ENCODE assay signal across 15 cellular contexts in the genomic region with DNA sequence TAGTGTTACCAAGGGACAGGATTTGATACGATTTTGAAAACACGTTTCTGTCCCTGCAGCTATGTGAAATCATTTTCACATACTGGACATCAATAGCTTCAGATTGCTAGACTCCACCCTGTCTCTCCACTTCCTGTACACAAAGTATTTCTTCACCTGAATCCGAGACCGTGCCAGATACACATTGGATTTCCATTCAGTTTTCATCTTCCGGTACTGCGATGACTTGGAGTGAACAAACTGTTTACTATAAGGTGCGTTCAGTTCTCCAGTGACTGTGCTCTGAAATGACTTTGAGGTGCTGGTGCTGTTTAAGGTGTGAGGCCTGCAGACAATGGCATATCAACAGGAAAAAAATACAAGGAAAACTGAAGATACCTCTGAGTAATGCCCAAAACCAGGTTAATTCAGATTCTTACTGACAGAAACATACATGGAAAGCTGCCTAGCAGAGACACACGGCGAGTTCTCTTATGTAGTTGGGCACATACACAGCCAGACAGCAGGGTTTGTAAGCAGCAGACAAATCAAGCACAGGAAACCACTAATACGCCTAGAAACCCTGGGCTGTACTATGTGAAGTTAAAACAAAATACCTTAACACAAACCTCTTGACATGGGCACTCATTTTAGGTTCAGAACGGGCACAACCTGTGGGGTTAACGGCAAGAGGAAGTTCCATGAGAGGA.
DNase-seq lines count a peak whose midpoint lies in the region; ATAC-seq, FAIRE-seq and TF ChIP-seq lines count a peak whose summit lies in the region.
"Had no signal": no experiment of that assay in that cellular context is flagged by ENCODE, and none has a peak within 500 bp of the region (broad histone marks: within the 10 kb centered on the region; RNA-seq: fewer than 3 reads in every experiment).

No MANE protein-coding gene starts in this region.

- CTCF ChIA-PET in activated CD8-positive, alpha-beta T cell treated with anti-CD3 and anti-CD28 coated beads for 36 hours (lab: Charles Lee), result interaction anchor here (0.7 to 2.3 kb wide), 9 partner anchors 8 to 616 kb away, joined by 3 to 12 read pairs (median 5); no protein-coding TSS in a partner anchor
- CTCF ChIA-PET in HepG2 (lab: Yijun Ruan, JAX; ENCODE audit: low intra/inter-chr PET ratio, low total read pairs), result no interaction called here

- intact Hi-C loops in left ventricle myocardium inferior (cut with micrococcal nuclease), result no loop called here
- intact Hi-C loops in right cardiac atrium (cut with DNase I), result no loop called here
- intact Hi-C loops in activated CD8-positive, alpha-beta T cell treated with anti-CD3 and anti-CD28 coated beads for 36 hours (cut with micrococcal nuclease), result no loop called here
- intact Hi-C loops in HepG2 (cut with micrococcal nuclease; ENCODE audit: unreplicated experiment), result no loop called here

- BruUV-seq in HepG2 (replicated peaks; lab: Mats Ljungman, UMichigan), result TSS peak; percentile 17

- H3K27me3 ChIP-seq in left ventricle myocardium inferior (ENCODE audit: low read depth) (no peaks in the 10 kb centered on the region), right cardiac atrium (ENCODE audit: control insufficient read depth, insufficient read depth) (no peaks in the 10 kb centered on the region), HepG2 (ENCODE audit: control insufficient read depth in 1 of 2, insufficient read depth in 2 of 2, low read length in 2 of 2) (no peaks in the 10 kb centered on the region), thymus (ENCODE audit: control insufficient read depth, insufficient read depth) (no peaks in the 10 kb centered on the region), brain microvascular endothelial cell (replicated peaks) (no peaks in the 10 kb centered on the region)
- H3K27me3 ChIP-seq: body of pancreas had no signal

- peaks cover 83% of the 10 kb centered on the region for H3K36me3 ChIP-seq in left ventricle myocardium inferior
- peaks cover 16 to 67% of the 10 kb centered on the region in 2 experiments for H3K36me3 ChIP-seq in HepG2 (replicated peaks in 1 of 2; ENCODE audit: control insufficient read depth in 1 of 2, insufficient read depth in 2 of 2, low read length in 2 of 2)
- peaks cover 54% of the 10 kb centered on the region for H3K36me3 ChIP-seq in thymus (ENCODE audit: control insufficient read depth, insufficient read depth)
- H3K36me3 ChIP-seq in brain microvascular endothelial cell (replicated peaks), result peaks cover 43% of the 10 kb centered on the region

- WGBS in right cardiac atrium, result 74% methylated on average over 12 of the region's 12 CpGs
- 97% methylated on average over 12 of the region's 12 CpGs for WGBS in HepG2 (ENCODE audit: low lambda C conversion rate)
- 83% methylated on average over 12 of the region's 12 CpGs for WGBS in thymus

- H3K9me3 Mint-ChIP-seq in activated CD8-positive, alpha-beta T cell treated with anti-CD3 and anti-CD28 coated beads for 36 hours, result no peaks in the 10 kb centered on the region
- H3K9me3 Mint-ChIP-seq in HFFc6, result no peaks in the 10 kb centered on the region
- H3K9me3 Mint-ChIP-seq: nephron had no signal

- FAIRE-seq in HepG2 (lab: Jason Lieb, UNC), result no peak

- no peak overlapping the region for H3K4me3 ChIP-seq in left ventricle myocardium inferior
- no peak overlapping the region for H3K4me3 ChIP-seq in right cardiac atrium (ENCODE audit: low read length)
- H3K4me3 ChIP-seq in HepG2 (replicated peaks in 1 of 3; ENCODE audit: insufficient read depth in 1 of 3, low read depth in 2 of 3, low read length in 3 of 3), result no peak overlapping the region
- no peak overlapping the region for H3K4me3 ChIP-seq in thymus (ENCODE audit: low read length)
- no peak overlapping the region for H3K4me3 ChIP-seq in brain microvascular endothelial cell (ENCODE audit: low read depth, low read length)
- H3K4me3 ChIP-seq: body of pancreas, GM23248, lower lobe of right lung had no signal

- no peak overlapping the region for H3K4me3 Mint-ChIP-seq in activated CD8-positive, alpha-beta T cell treated with anti-CD3 and anti-CD28 coated beads for 36 hours
- H3K4me3 Mint-ChIP-seq in HFFc6, result no peak overlapping the region
- H3K4me3 Mint-ChIP-seq: nephron had no signal

- H3K27ac ChIP-seq in left ventricle myocardium inferior (replicated peaks) (peak overlapping the region; percentile 20), right cardiac atrium (ENCODE audit: low read length) (no peak overlapping the region), HepG2 (ENCODE audit: extremely low read length, insufficient read depth, low read length) (no peak overlapping the region), thymus (ENCODE audit: low read depth) (peak overlapping the region; percentile 64), brain microvascular endothelial cell (no peak overlapping the region)
- H3K27ac ChIP-seq: body of pancreas, KMS-11, lower lobe of right lung had no signal

- H3K4me1 Mint-ChIP-seq in activated CD8-positive, alpha-beta T cell treated with anti-CD3 and anti-CD28 coated beads for 36 hours (ENCODE audit: low read depth), result peaks cover 39% of the 10 kb centered on the region
- H3K4me1 Mint-ChIP-seq in HFFc6 (ENCODE audit: low read depth), result peaks cover 36% of the 10 kb centered on the region
- H3K4me1 Mint-ChIP-seq: nephron had no signal

- TF ChIP-seq CTCF in left ventricle myocardium inferior (IDR thresholded peaks at IDR 0.05; ENCODE audit: borderline replicate concordance), result no peak
- TF ChIP-seq CTCF in activated CD8-positive, alpha-beta T cell treated with anti-CD3 and anti-CD28 coated beads for 36 hours (IDR thresholded peaks at IDR 0.05), result no peak
- TF ChIP-seq CTCF in HepG2 (CRISPR knock-in tag; IDR thresholded peaks at IDR 0.05), result no peak
- TF ChIP-seq CTCF in brain microvascular endothelial cell (IDR thresholded peaks at IDR 0.05; ENCODE audit: low read depth, low read length, missing control alignments), result no peak
- no peak for TF ChIP-seq CTCF in HFFc6 (IDR thresholded peaks at IDR 0.05)

- TF ChIP-seq POLR2A in HepG2 (IDR thresholded peaks at IDR 0.05; ENCODE audit: insufficient read depth in 1 of 2, low read depth in 2 of 2, low read length in 2 of 2), result no peak

- no peak overlapping the region for H2AFZ ChIP-seq in HepG2 (ENCODE audit: low read length)
- H2AFZ ChIP-seq: GM23248 had no signal

- TF ChIP-seq RAD21 in HepG2 (CRISPR knock-in tag; IDR thresholded peaks at IDR 0.05), result no peak

- H3K27me3 Mint-ChIP-seq in activated CD8-positive, alpha-beta T cell treated with anti-CD3 and anti-CD28 coated beads for 36 hours, result no peaks in the 10 kb centered on the region
- peaks cover 4% of the 10 kb centered on the region; the same call in 1 of the 2 replicates for H3K27me3 Mint-ChIP-seq in HFFc6 (ENCODE audit: insufficient read depth)

- TF ChIP-seq EP300 in HepG2 (IDR thresholded peaks at IDR 0.05; ENCODE audit: low read depth in 2 of 2, low read length in 2 of 2), result no peak
- no peak for TF ChIP-seq EP300 in HepG2 (CRISPR knock-in tag; IDR thresholded peaks at IDR 0.05; ENCODE audit: borderline replicate concordance)

- H3K4me1 ChIP-seq in left ventricle myocardium inferior (peaks cover 38% of the 10 kb centered on the region), right cardiac atrium (ENCODE audit: control insufficient read depth, insufficient read depth, low read length) (no peaks in the 10 kb centered on the region), HepG2 (ENCODE audit: insufficient read depth, low read length) (no peaks in the 10 kb centered on the region), thymus (ENCODE audit: control insufficient read depth, insufficient read depth, low read length) (peaks cover 12% of the 10 kb centered on the region)
- H3K4me1 ChIP-seq: body of pancreas, lower lobe of right lung had no signal

- DNase-seq in left ventricle myocardium inferior (no peak), right cardiac atrium (no peak), HepG2 (ENCODE audit: low spot score) (no peak), NCI-H2107 treated with DMSO at 0.1 percent for 48 hours (lab: John Stamatoyannopoulos, UW; ENCODE audit: unreplicated experiment) (no peak), brain microvascular endothelial cell (no peak), HFFc6 (no peak)
- peak; percentile 32 for DNase-seq in activated CD8-positive, alpha-beta T cell treated with anti-CD3 and anti-CD28 coated beads for 36 hours
- DNase-seq: activated effector memory CD4-positive, alpha-beta T cell treated with Interleukin-2 at 50 U/mL for 16 hours; body of pancreas; GDM1; lower lobe of right lung had no signal

- H4K20me1 ChIP-seq in HepG2 (ENCODE audit: insufficient read depth, low read length), result no peaks in the 10 kb centered on the region

- H3K27ac Mint-ChIP-seq in activated CD8-positive, alpha-beta T cell treated with anti-CD3 and anti-CD28 coated beads for 36 hours, result peak overlapping the region; percentile 90
- H3K27ac Mint-ChIP-seq in HFFc6, result no peak overlapping the region

- in situ Hi-C loops in HepG2 (cut with HindIII; ENCODE audit: extremely low pct_ligation_motif_present, low pct_unique_long_range_greater_than_20kb), result no loop called here
- in situ Hi-C loops in brain microvascular endothelial cell (cut with HindIII; ENCODE audit: low pct_ligation_motif_present, low sequenced_read_pairs), result no loop called here

- H3K4me2 ChIP-seq in HepG2 (ENCODE audit: low read depth, low read length), result no peak overlapping the region
- H3K4me2 ChIP-seq: KMS-11 had no signal

- POLR2A ChIA-PET in activated CD8-positive, alpha-beta T cell treated with anti-CD3 and anti-CD28 coated beads for 36 hours (lab: Charles Lee), result no interaction called here
- POLR2A ChIA-PET in HepG2 (lab: Yijun Ruan, JAX), result no interaction called here

- no peaks in the 10 kb centered on the region for H3K9me3 ChIP-seq in left ventricle myocardium inferior (replicated peaks)
- no peaks in the 10 kb centered on the region for H3K9me3 ChIP-seq in right cardiac atrium (ENCODE audit: control insufficient read depth, low read length)
- no peaks in the 10 kb centered on the region for H3K9me3 ChIP-seq in HepG2 (ENCODE audit: low read length)
- no peaks in the 10 kb centered on the region for H3K9me3 ChIP-seq in thymus (ENCODE audit: control insufficient read depth)
- H3K9me3 ChIP-seq: body of pancreas, lower lobe of right lung had no signal

- no peak overlapping the region for H3K9ac ChIP-seq in HepG2 (ENCODE audit: insufficient read depth, low read depth, low read length)
- H3K9ac ChIP-seq: GM23248, KMS-11 had no signal

- ATAC-seq in right cardiac atrium (no peak), HepG2 (no peak)
- peak; percentile 81 for ATAC-seq in activated CD8-positive, alpha-beta T cell treated with anti-CD3 and anti-CD28 coated beads for 36 hours
- ATAC-seq: body of pancreas, lower lobe of right lung had no signal

- H3K36me3 Mint-ChIP-seq in activated CD8-positive, alpha-beta T cell treated with anti-CD3 and anti-CD28 coated beads for 36 hours (ENCODE audit: low read depth), result peaks cover 45% of the 10 kb centered on the region
- peaks cover 66% of the 10 kb centered on the region for H3K36me3 Mint-ChIP-seq in HFFc6 (ENCODE audit: low read depth)

- no peaks in the 10 kb centered on the region for H3K79me2 ChIP-seq in HepG2 (ENCODE audit: insufficient read depth, low read length)

TF ChIP-seq in HepG2, 621 proteins besides CTCF, POLR2A, EP300 and RAD21 (continues in another document):
- TF ChIP-seq PAWR (CRISPR knock-in tag; IDR thresholded peaks at IDR 0.05; ENCODE audit: borderline replicate concordance), result no peak

Comparison
In these comparisons a context has a peak if more than half of its experiments do, and no peak if none do; other contexts are left out.
1. H3K27ac ChIP-seq: peak in left ventricle myocardium inferior (single experiment) and thymus (single experiment); none in right cardiac atrium (single experiment), HepG2 (single experiment) and brain microvascular endothelial cell (single experiment).